16 cellular contexts compared by ENCODE assay signal in the genomic region with DNA sequence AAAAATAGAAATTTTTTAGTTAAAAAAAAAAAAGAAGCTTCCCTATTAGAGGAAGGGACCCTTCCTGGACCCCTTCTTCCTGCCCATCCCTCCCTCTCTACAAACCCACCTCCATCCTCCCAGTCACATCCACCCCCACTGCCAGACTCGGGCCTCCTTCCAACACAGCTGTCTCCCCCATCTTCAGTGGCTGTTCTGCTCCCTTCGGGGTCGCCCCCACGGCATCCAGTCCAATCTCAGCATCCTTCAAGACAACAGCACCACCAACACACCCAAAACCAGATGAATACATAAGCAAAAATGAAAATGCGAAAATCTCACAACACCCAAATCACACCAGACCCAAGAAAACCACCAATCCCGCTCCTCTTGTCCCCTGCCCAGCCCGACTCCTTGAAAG. TPM values are rescaled to one million over a fixed set of nuclear protein-coding genes. Genes with fewer than 3 reads are reported as not detected.
DNase-seq lines count a peak whose midpoint lies in the region; ATAC-seq and TF ChIP-seq lines count a peak whose summit lies in the region.
"Had no signal": no experiment of that assay in that cellular context is flagged by ENCODE, and none has a peak within 500 bp of the region (broad histone marks: within the 10 kb centered on the region; RNA-seq: fewer than 3 reads in every experiment).

No MANE protein-coding gene starts in this region.

- CTCF ChIA-PET in activated CD4-positive, alpha-beta memory T cell treated with anti-CD3 and anti-CD28 coated beads for 36 hours (lab: Charles Lee), result interaction anchor here (1.4 to 15.1 kb wide), 5 partner anchors 9 to 76 kb away, joined by 3 to 156 read pairs (median 12); no protein-coding TSS in a partner anchor

- H3K4me3 Mint-ChIP-seq in activated T-cell treated with anti-CD3 and anti-CD28 coated beads, Interleukin-2, amount 50 U/mL, for 4 hours, result peak overlapping the region; percentile 4
- H3K4me3 Mint-ChIP-seq in activated CD4-positive, alpha-beta memory T cell treated with anti-CD3 and anti-CD28 coated beads for 36 hours, result no peak overlapping the region
- H3K4me3 Mint-ChIP-seq in stimulated activated naive CD8-positive, alpha-beta T cell treated with anti-CD3 and anti-CD28 coated beads, Interleukin-15, amount 100 ng/mL, for 72 hours, result peak overlapping the region; percentile 62 to 63
- H3K4me3 Mint-ChIP-seq: endodermal cell had no signal

- POLR2A ChIA-PET in activated CD4-positive, alpha-beta memory T cell treated with anti-CD3 and anti-CD28 coated beads for 36 hours (lab: Charles Lee), result interaction anchor here (1.2 to 1.6 kb wide), 2 partner anchors 8 to 16 kb away, joined by 3 to 7 read pairs; no protein-coding TSS in a partner anchor

- H3K4me1 Mint-ChIP-seq in activated T-cell treated with anti-CD3 and anti-CD28 coated beads, Interleukin-2, amount 50 U/mL, for 4 hours (ENCODE audit: low read depth), result peaks cover 30% of the 10 kb centered on the region
- H3K4me1 Mint-ChIP-seq in activated CD4-positive, alpha-beta memory T cell treated with anti-CD3 and anti-CD28 coated beads for 36 hours (ENCODE audit: low read depth), result peaks cover 29% of the 10 kb centered on the region
- H3K4me1 Mint-ChIP-seq in stimulated activated naive CD8-positive, alpha-beta T cell treated with anti-CD3 and anti-CD28 coated beads, Interleukin-15, amount 100 ng/mL, for 72 hours, result peaks cover 50% of the 10 kb centered on the region

- H3K27me3 Mint-ChIP-seq in activated T-cell treated with anti-CD3 and anti-CD28 coated beads, Interleukin-2, amount 50 U/mL, for 4 hours (ENCODE audit: low read depth), result no peaks in the 10 kb centered on the region
- no peaks in the 10 kb centered on the region for H3K27me3 Mint-ChIP-seq in activated CD4-positive, alpha-beta memory T cell treated with anti-CD3 and anti-CD28 coated beads for 36 hours
- no peaks in the 10 kb centered on the region for H3K27me3 Mint-ChIP-seq in stimulated activated naive CD8-positive, alpha-beta T cell treated with anti-CD3 and anti-CD28 coated beads, Interleukin-15, amount 100 ng/mL, for 72 hours

- no peak overlapping the region for H3K4me3 ChIP-seq in dorsolateral prefrontal cortex
- H3K4me3 ChIP-seq: breast epithelium, gastroesophageal sphincter had no signal

- peak overlapping the region; percentile 71 for H3K27ac Mint-ChIP-seq in activated CD4-positive, alpha-beta memory T cell treated with anti-CD3 and anti-CD28 coated beads for 36 hours
- peak overlapping the region; percentile 89 to 94 for H3K27ac Mint-ChIP-seq in stimulated activated naive CD8-positive, alpha-beta T cell treated with anti-CD3 and anti-CD28 coated beads, Interleukin-15, amount 100 ng/mL, for 72 hours
- H3K27ac Mint-ChIP-seq: endodermal cell had no signal

- peaks cover 0 to 2% (median 0%) of the 10 kb centered on the region in 45 donors for H3K27me3 ChIP-seq in dorsolateral prefrontal cortex
- H3K27me3 ChIP-seq: breast epithelium had no signal

- no peak for ATAC-seq in activated T-cell treated with anti-CD3 and anti-CD28 coated beads, Interleukin-2, amount 50 U/mL, for 4 hours
- ATAC-seq in stimulated activated naive CD8-positive, alpha-beta T cell treated with anti-CD3 and anti-CD28 coated beads, Interleukin-15, amount 100 ng/mL, for 72 hours, result peak; percentile 24
- ATAC-seq: gastroesophageal sphincter had no signal

- intact Hi-C loops in activated CD4-positive, alpha-beta memory T cell treated with anti-CD3 and anti-CD28 coated beads for 36 hours (cut with micrococcal nuclease), result loop anchor here (1.0 kb wide), 1 partner anchor 12 kb away; no protein-coding TSS in a partner anchor
- intact Hi-C loops in dorsolateral prefrontal cortex (cut with DNase I), result no loop called here

- H3K36me3 Mint-ChIP-seq in activated T-cell treated with anti-CD3 and anti-CD28 coated beads, Interleukin-2, amount 50 U/mL, for 4 hours (ENCODE audit: insufficient read depth), result no peaks in the 10 kb centered on the region
- H3K36me3 Mint-ChIP-seq in activated CD4-positive, alpha-beta memory T cell treated with anti-CD3 and anti-CD28 coated beads for 36 hours, result no peaks in the 10 kb centered on the region

- no peaks in the 10 kb centered on the region for H3K9me3 Mint-ChIP-seq in activated T-cell treated with anti-CD3 and anti-CD28 coated beads, Interleukin-2, amount 50 U/mL, for 4 hours
- H3K9me3 Mint-ChIP-seq in activated CD4-positive, alpha-beta memory T cell treated with anti-CD3 and anti-CD28 coated beads for 36 hours, result no peaks in the 10 kb centered on the region
- H3K9me3 Mint-ChIP-seq in stimulated activated naive CD8-positive, alpha-beta T cell treated with anti-CD3 and anti-CD28 coated beads, Interleukin-15, amount 100 ng/mL, for 72 hours, result no peaks in the 10 kb centered on the region
- H3K9me3 Mint-ChIP-seq: endodermal cell had no signal

- H3K27ac ChIP-seq in dorsolateral prefrontal cortex, result peak overlapping the region in 58 of 59 donors; percentile 7 to 100 (median 98)
- H3K27ac ChIP-seq: breast epithelium, gastroesophageal sphincter had no signal

- no peak for TF ChIP-seq POLR2A in erythroblast (IDR thresholded peaks at IDR 0.05; ENCODE audit: low read length)

- no peak for TF ChIP-seq CTCF in dorsolateral prefrontal cortex (IDR thresholded peaks at IDR 0.05 in 54 of 56, conservative IDR thresholded peaks at IDR 0.05 in 2 of 56; ENCODE audit: low read depth in 1 of 56, partially characterized antibody in 56 of 56)

- no peak for DNase-seq in activated T-cell treated with anti-CD3 and anti-CD28 coated beads, Interleukin-2, amount 50 U/mL, for 4 hours
- no peak for DNase-seq in activated T-cell treated with anti-CD3 and anti-CD28 coated beads, Interleukin-2, amount 50 U/mL, for 1 hour
- DNase-seq in activated CD4-positive, alpha-beta memory T cell treated with anti-CD3 and anti-CD28 coated beads for 36 hours, result no peak
- peak in 2 of 10 donors; percentile 26 to 40 for DNase-seq in dorsolateral prefrontal cortex
- DNase-seq in stimulated activated naive CD8-positive, alpha-beta T cell treated with anti-CD3 and anti-CD28 coated beads, Interleukin-15, amount 100 ng/mL, for 72 hours, result peak in 1 of 2 donors; percentile 13
- no peak for DNase-seq in cerebellum (ENCODE audit: low spot score)
- no peak for DNase-seq in NCI-H1417 treated with DMSO at 0.1 percent for 48 hours (lab: John Stamatoyannopoulos, UW)
- DNase-seq in erythroblast (lab: John Stamatoyannopoulos, UW), result no peak
- DNase-seq: NCI-H1048; NCI-H2227 treated with DMSO at 0.1 percent for 48 hours; stimulated activated naive CD4-positive, alpha-beta T cell treated with Interleukin-2 at 50 U/mL for 16 hours had no signal

RNA-seq across cellular contexts. Expression of a gene that starts 36.7 kb away (rescaled TPM):
- 1 to 10 TPM; 5.6 to 6.1 (median 6.1) TPM for total RNA-seq in activated T-cell treated with anti-CD3 and anti-CD28 coated beads, Interleukin-2, amount 50 U/mL, for 4 hours
- total RNA-seq in activated CD4-positive, alpha-beta memory T cell treated with anti-CD3 and anti-CD28 coated beads for 36 hours, result 10 to 100 TPM; 63.5 to 63.6 TPM
- total RNA-seq in dorsolateral prefrontal cortex, result 100 to 1,000 TPM in 74 of 120 experiments, 10 to 100 TPM in 46; 24.0 to 522 (median 118) TPM
- not detected for total RNA-seq in cerebellum
- total RNA-seq: endodermal cell, H1, lung microvascular endothelial cell had no signal

RNA-seq across cellular contexts. Expression of a gene that starts 59.4 kb away (rescaled TPM):
- 10 to 100 TPM; 67.4 to 71.8 (median 70.2) TPM for total RNA-seq in activated T-cell treated with anti-CD3 and anti-CD28 coated beads, Interleukin-2, amount 50 U/mL, for 4 hours
- total RNA-seq in activated CD4-positive, alpha-beta memory T cell treated with anti-CD3 and anti-CD28 coated beads for 36 hours, result 10 to 100 TPM; 79.3 to 82.3 TPM
- total RNA-seq in dorsolateral prefrontal cortex (100 to 1,000 TPM in 1 of 120 experiments, 10 to 100 TPM in 119; 47.0 to 101 (median 70.2) TPM), cerebellum (49.5 TPM)
